In genomic region chr9:138073808-138074207, GRCh38 we compare ENCODE assay signal across 18 cellular contexts.
A peak's percentile ranks its signal among the peaks of the same experiment; 100 is the strongest.
DNase-seq lines count a peak whose midpoint lies in the region; ATAC-seq, FAIRE-seq and TF ChIP-seq lines count a peak whose summit lies in the region.
"Had no signal": no experiment of that assay in that cellular context is flagged by ENCODE, and none has a peak within 500 bp of the region (broad histone marks: within the 10 kb centered on the region; RNA-seq: fewer than 3 reads in every experiment).

No MANE protein-coding gene starts in this region.

- TF ChIP-seq CTCF in D721Med (IDR thresholded peaks at IDR 0.05; ENCODE audit: insufficient read depth, missing control alignments): no peak

- FAIRE-seq in D721Med (lab: Jason Lieb, UNC): no peak

- no peaks in the 10 kb centered on the region for H3K9me3 Mint-ChIP-seq in activated CD4-positive, alpha-beta memory T cell treated with anti-CD3 and anti-CD28 coated beads, Interleukin-2, amount 10 ng/mL, durations not matched to agents 7 days and 5 days
- no peaks in the 10 kb centered on the region for H3K9me3 Mint-ChIP-seq in activated CD4-positive, alpha-beta memory T cell treated with anti-CD3 and anti-CD28 coated beads for 36 hours
- H3K9me3 Mint-ChIP-seq: CD4-positive, alpha-beta memory T cell; IgD-negative memory B cell had no signal

- no peak overlapping the region for H3K27ac Mint-ChIP-seq in activated CD4-positive, alpha-beta memory T cell treated with anti-CD3 and anti-CD28 coated beads, Interleukin-2, amount 10 ng/mL, durations not matched to agents 7 days and 5 days
- no peak overlapping the region for H3K27ac Mint-ChIP-seq in activated CD4-positive, alpha-beta memory T cell treated with anti-CD3 and anti-CD28 coated beads for 36 hours
- H3K27ac Mint-ChIP-seq: CD4-positive, alpha-beta memory T cell had no signal

- CTCF ChIA-PET in activated CD4-positive, alpha-beta memory T cell treated with anti-CD3 and anti-CD28 coated beads, Interleukin-2, amount 10 ng/mL, durations not matched to agents 7 days and 5 days (lab: Charles Lee): no interaction called here
- CTCF ChIA-PET in activated CD4-positive, alpha-beta memory T cell treated with anti-CD3 and anti-CD28 coated beads for 36 hours (lab: Charles Lee): no interaction called here

- no peaks in the 10 kb centered on the region for H3K27me3 Mint-ChIP-seq in activated CD4-positive, alpha-beta memory T cell treated with anti-CD3 and anti-CD28 coated beads, Interleukin-2, amount 10 ng/mL, durations not matched to agents 7 days and 5 days
- H3K27me3 Mint-ChIP-seq in activated CD4-positive, alpha-beta memory T cell treated with anti-CD3 and anti-CD28 coated beads for 36 hours: peaks cover 18% of the 10 kb centered on the region

- POLR2A ChIA-PET in activated CD4-positive, alpha-beta memory T cell treated with anti-CD3 and anti-CD28 coated beads, Interleukin-2, amount 10 ng/mL, durations not matched to agents 7 days and 5 days (lab: Charles Lee): no interaction called here
- POLR2A ChIA-PET in activated CD4-positive, alpha-beta memory T cell treated with anti-CD3 and anti-CD28 coated beads for 36 hours (lab: Charles Lee): no interaction called here

- no peaks in the 10 kb centered on the region for H3K4me1 Mint-ChIP-seq in activated CD4-positive, alpha-beta memory T cell treated with anti-CD3 and anti-CD28 coated beads, Interleukin-2, amount 10 ng/mL, durations not matched to agents 7 days and 5 days
- no peaks in the 10 kb centered on the region for H3K4me1 Mint-ChIP-seq in activated CD4-positive, alpha-beta memory T cell treated with anti-CD3 and anti-CD28 coated beads for 36 hours (ENCODE audit: low read depth)
- H3K4me1 Mint-ChIP-seq: CD4-positive, alpha-beta memory T cell had no signal

- ATAC-seq in GM19351 (IDR thresholded peaks at IDR 0.05; ENCODE audit: unreplicated experiment): no peak

- intact Hi-C loops in activated CD4-positive, alpha-beta memory T cell treated with anti-CD3 and anti-CD28 coated beads for 36 hours (cut with micrococcal nuclease): no loop called here
- intact Hi-C loops in posterior vena cava (cut with DNase I): no loop called here

- peak; percentile 9 for DNase-seq in activated CD4-positive, alpha-beta memory T cell treated with anti-CD3 and anti-CD28 coated beads, Interleukin-2, amount 10 ng/mL, durations not matched to agents 7 days and 5 days
- no peak for DNase-seq in activated CD4-positive, alpha-beta memory T cell treated with anti-CD3 and anti-CD28 coated beads for 36 hours
- DNase-seq in D721Med (ENCODE audit: insufficient read length, low spot score): peak; percentile 43
- DNase-seq in ecto neural progenitor cell (ENCODE audit: low spot score): peak; percentile 32
- DNase-seq in posterior vena cava (ENCODE audit: low spot score): peak; percentile 69
- DNase-seq in KBM-7: no peak
- no peak for DNase-seq in NCI-H128 (lab: John Stamatoyannopoulos, UW; ENCODE audit: unreplicated experiment)
- DNase-seq: Calu3; CD4-positive, alpha-beta memory T cell; DMS79; HCEC 1CT; NCI-H1436; NCI-H2029; NCI-H2171; NCI-H446; OCI-M1 had no signal

- no peak overlapping the region for H3K4me3 Mint-ChIP-seq in activated CD4-positive, alpha-beta memory T cell treated with anti-CD3 and anti-CD28 coated beads, Interleukin-2, amount 10 ng/mL, durations not matched to agents 7 days and 5 days
- no peak overlapping the region for H3K4me3 Mint-ChIP-seq in activated CD4-positive, alpha-beta memory T cell treated with anti-CD3 and anti-CD28 coated beads for 36 hours
- H3K4me3 Mint-ChIP-seq: CD4-positive, alpha-beta memory T cell; IgD-negative memory B cell had no signal

- H3K36me3 Mint-ChIP-seq in activated CD4-positive, alpha-beta memory T cell treated with anti-CD3 and anti-CD28 coated beads, Interleukin-2, amount 10 ng/mL, durations not matched to agents 7 days and 5 days (ENCODE audit: low read depth): no peaks in the 10 kb centered on the region
- no peaks in the 10 kb centered on the region for H3K36me3 Mint-ChIP-seq in activated CD4-positive, alpha-beta memory T cell treated with anti-CD3 and anti-CD28 coated beads for 36 hours
- H3K36me3 Mint-ChIP-seq: CD4-positive, alpha-beta memory T cell; IgD-negative memory B cell had no signal

- in situ Hi-C loops in KBM-7 (cut with MboI; ENCODE audit: low pct_unique_long_range_greater_than_20kb, low sequenced_read_pairs): no loop called here

Comparison
In these comparisons a context has a peak if more than half of its experiments do, and no peak if none do; other contexts are left out.
1. DNase-seq: peak in activated CD4-positive, alpha-beta memory T cell treated with anti-CD3 and anti-CD28 coated beads, Interleukin-2, amount 10 ng/mL, durations not matched to agents 7 days and 5 days (single experiment), D721Med (single experiment), ecto neural progenitor cell (single experiment) and posterior vena cava (single experiment); none in activated CD4-positive, alpha-beta memory T cell treated with anti-CD3 and anti-CD28 coated beads for 36 hours (single experiment), KBM-7 (single experiment) and NCI-H128 (single experiment).